In the genomic region with DNA sequence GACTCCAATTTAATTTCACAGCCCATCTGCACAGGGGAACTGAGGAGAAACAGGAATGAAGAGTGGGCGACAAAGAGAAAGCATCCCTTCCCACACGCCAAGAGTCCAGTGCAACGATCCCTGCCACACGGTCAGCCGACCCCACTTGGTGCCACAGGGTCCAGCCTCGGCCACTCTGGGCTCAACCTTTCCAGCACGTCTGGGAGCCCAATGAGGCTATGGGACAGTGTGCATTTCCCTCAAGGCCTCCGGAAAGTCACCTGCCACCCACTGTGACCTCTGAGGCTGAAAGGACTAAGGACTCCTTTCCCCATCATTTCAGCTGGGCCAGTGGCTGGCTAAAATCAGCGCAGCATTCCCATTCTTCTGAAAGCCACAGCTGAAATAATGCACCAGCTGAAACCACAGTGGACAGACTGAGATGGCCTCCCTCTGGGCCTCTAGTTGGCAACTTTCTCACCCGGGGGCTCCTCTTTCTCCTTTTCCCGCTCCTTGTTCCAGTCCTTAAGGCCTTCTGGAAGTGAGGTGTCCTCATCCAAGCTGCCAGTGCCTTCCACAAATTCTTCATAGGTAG, we compare ENCODE assay signal across 15 cellular contexts.
"Had no signal": no experiment of that assay in that cellular context is flagged by ENCODE, and none has a peak within 500 bp of the region (broad histone marks: within the 10 kb centered on the region; RNA-seq: fewer than 3 reads in every experiment).

No MANE protein-coding gene starts in this region.

- H3K4me1 ChIP-seq: colonic mucosa, vagina had no signal

- H3K4me3 ChIP-seq: colonic mucosa, heart left ventricle, stomach, thyroid gland, vagina had no signal

- FAIRE-seq: frontal cortex, islet of Langerhans, TTC549 had no signal

- H3K4me1 Mint-ChIP-seq: memory B cell had no signal

- H3K27ac Mint-ChIP-seq: activated T-cell treated with anti-CD3 and anti-CD28 coated beads, Interleukin-2, amount 50 U/mL, for 24 hours; memory B cell had no signal

- H3K9me3 Mint-ChIP-seq: activated T-cell treated with anti-CD3 and anti-CD28 coated beads, Interleukin-2, amount 50 U/mL, for 24 hours; memory B cell had no signal

- ATAC-seq: heart left ventricle had no signal

- H3K9me3 ChIP-seq: colonic mucosa, heart left ventricle, stomach, thyroid gland, vagina had no signal

- H3K27me3 ChIP-seq: colonic mucosa, heart left ventricle, stomach, thyroid gland, vagina had no signal

- H3K4me3 Mint-ChIP-seq: activated T-cell treated with anti-CD3 and anti-CD28 coated beads, Interleukin-2, amount 50 U/mL, for 24 hours; memory B cell had no signal

- DNase-seq: activated CD4-positive, alpha-beta T cell treated with anti-CD3 and anti-CD28 coated beads, Interleukin-2, amount 50 U/mL, for 1 hour; activated T-cell treated with anti-CD3 and anti-CD28 coated beads, Interleukin-2, amount 50 U/mL, for 24 hours; caudate nucleus; colonic mucosa; stimulated activated CD4-positive, alpha-beta T cell treated with anti-CD3 and anti-CD28 coated beads, Interleukin-4, amount 100 ng/mL, for 1 hour; stimulated activated CD8-positive, alpha-beta memory T cell treated with anti-CD3 and anti-CD28 coated beads, Interleukin-4, amount 100 ng/mL, for 48 hours; stomach; T-helper 2 cell; thyroid gland had no signal

- H3K27me3 Mint-ChIP-seq: activated T-cell treated with anti-CD3 and anti-CD28 coated beads, Interleukin-2, amount 50 U/mL, for 24 hours; memory B cell had no signal

- H3K27ac ChIP-seq: colonic mucosa, thyroid gland, vagina had no signal
